Comparison of ENCODE assay signal across 26 cellular contexts in the genomic region with DNA sequence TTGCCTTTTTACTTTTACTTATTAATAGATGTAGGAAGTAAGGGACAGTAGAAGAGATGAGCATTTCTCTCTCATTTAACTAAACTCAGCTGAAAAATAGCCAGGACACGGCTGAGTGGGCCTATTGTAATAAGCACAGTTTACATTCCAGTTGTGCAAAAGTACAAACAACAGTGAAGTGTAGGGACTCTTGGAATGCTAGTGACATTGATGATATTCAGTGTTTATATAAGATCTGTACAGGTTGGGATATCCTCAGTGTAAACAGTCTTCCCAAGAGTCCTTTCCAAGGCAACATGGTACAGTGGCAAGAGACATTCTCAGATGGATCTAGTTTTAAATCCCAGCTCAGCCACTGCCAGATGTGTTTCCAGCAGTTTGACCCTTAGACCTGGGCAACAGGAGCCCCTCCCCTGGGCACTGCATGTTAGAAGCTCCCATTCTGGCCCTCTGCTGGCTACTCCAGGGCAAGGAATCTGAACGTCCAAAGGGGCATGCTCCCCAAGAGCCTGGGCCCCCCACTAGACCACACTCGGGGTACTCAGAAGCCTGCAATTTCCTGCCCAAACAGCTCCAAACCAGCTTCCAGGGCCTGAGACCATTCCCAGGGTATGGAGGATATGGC. TPM values are rescaled to one million over a fixed set of nuclear protein-coding genes. Genes with fewer than 3 reads are reported as not detected.
DNase-seq lines count a peak whose midpoint lies in the region; ATAC-seq, FAIRE-seq and TF ChIP-seq lines count a peak whose summit lies in the region.
"Had no signal": no experiment of that assay in that cellular context is flagged by ENCODE, and none has a peak within 500 bp of the region (broad histone marks: within the 10 kb centered on the region; RNA-seq: fewer than 3 reads in every experiment).

No MANE protein-coding gene starts in this region.

- TF ChIP-seq CTCF in HepG2 (CRISPR knock-in tag; IDR thresholded peaks at IDR 0.05) (0 out of 2 replicates have a peak, but pooled peaks have one; percentile 15), right lobe of liver (IDR thresholded peaks at IDR 0.05) (no peak), HCT116 (IDR thresholded peaks at IDR 0.05 in 2 of 3, conservative IDR thresholded peaks at IDR 0.05 in 1 of 3; ENCODE audit: borderline replicate concordance in 1 of 3, insufficient read depth in 1 of 3, low read depth in 2 of 3, low read length in 2 of 3) (0 out of 6 replicates have a peak, but pooled peaks of 1 of the 3 experiments have one; percentile 7), gastroesophageal sphincter (IDR thresholded peaks at IDR 0.05) (peak in 2 of 4 experiments; percentile 25 to 30)

- BruUV-seq in HepG2 (replicated peaks; lab: Mats Ljungman, UMichigan) = no TSS peak
- no TSS peak for BruUV-seq in HCT116 (replicated peaks; lab: Mats Ljungman, UMichigan)

- H3K4me2 ChIP-seq in HepG2 (ENCODE audit: low read depth, low read length) = no peak overlapping the region
- no peak overlapping the region for H3K4me2 ChIP-seq in HCT116 (ENCODE audit: low read length)

- peaks cover 9% of the 10 kb centered on the region for H3K4me1 ChIP-seq in HepG2 (ENCODE audit: insufficient read depth, low read length)
- H3K4me1 ChIP-seq in right lobe of liver = no peaks in the 10 kb centered on the region
- H3K4me1 ChIP-seq in HCT116 (ENCODE audit: control insufficient read depth in 1 of 2, insufficient read depth in 2 of 2, low read length in 2 of 2) = no peaks in the 10 kb centered on the region
- peaks cover 0 to 39% (median 12%) of the 10 kb centered on the region in 3 donors for H3K4me1 ChIP-seq in gastroesophageal sphincter
- H3K4me1 ChIP-seq: BE2C, Caco-2 had no signal

- H3K27me3 ChIP-seq in HepG2 (ENCODE audit: control insufficient read depth in 1 of 2, insufficient read depth in 2 of 2, low read length in 2 of 2) (no peaks in the 10 kb centered on the region), right lobe of liver (no peaks in the 10 kb centered on the region), HCT116 (ENCODE audit: insufficient read depth, low read length) (no peaks in the 10 kb centered on the region), gastroesophageal sphincter (no peaks in the 10 kb centered on the region)

- RAD21 ChIA-PET in HCT116 (lab: Charles Lee; ENCODE audit: low non-redundant PET in 1 of 2, low total read pairs in 2 of 2, uncharacterized antibody in 2 of 2, unreplicated experiment in 2 of 2) = no interaction called here

- no peaks in the 10 kb centered on the region for H3K36me3 ChIP-seq in HepG2 (replicated peaks in 1 of 2; ENCODE audit: control insufficient read depth in 1 of 2, insufficient read depth in 2 of 2, low read length in 2 of 2)
- no peaks in the 10 kb centered on the region for H3K36me3 ChIP-seq in right lobe of liver
- H3K36me3 ChIP-seq in HCT116 (ENCODE audit: control insufficient read depth in 1 of 2, insufficient read depth in 2 of 2, low read length in 2 of 2) = no peaks in the 10 kb centered on the region
- H3K36me3 ChIP-seq in gastroesophageal sphincter = no peaks in the 10 kb centered on the region
- H3K36me3 ChIP-seq: BE2C had no signal

- H3K79me2 ChIP-seq in HepG2 (ENCODE audit: insufficient read depth, low read length) (no peaks in the 10 kb centered on the region), HCT116 (ENCODE audit: insufficient read depth, low read length) (no peaks in the 10 kb centered on the region)

- in situ Hi-C loops in HepG2 (cut with HindIII; ENCODE audit: extremely low pct_ligation_motif_present, low pct_unique_long_range_greater_than_20kb) = no loop called here

- intact Hi-C loops in HepG2 (cut with micrococcal nuclease; ENCODE audit: unreplicated experiment) (no loop called here), right lobe of liver (cut with DNase I) (no loop called here), HCT116 (cut with micrococcal nuclease) (no loop called here)

- TF ChIP-seq RAD21 in HepG2 (CRISPR knock-in tag; IDR thresholded peaks at IDR 0.05) (no peak), HCT116 (IDR thresholded peaks at IDR 0.05; ENCODE audit: low read depth) (no peak)

- H3K9ac ChIP-seq in HepG2 (ENCODE audit: insufficient read depth, low read depth, low read length) = no peak overlapping the region
- H3K9ac ChIP-seq in HCT116 (ENCODE audit: low read length) = no peak overlapping the region
- H3K9ac ChIP-seq: GM23248 had no signal

- H2AFZ ChIP-seq in HepG2 (ENCODE audit: low read length) (no peak overlapping the region), HCT116 (ENCODE audit: low read depth, low read length, poor library complexity, severe bottlenecking) (no peak overlapping the region)
- H2AFZ ChIP-seq: GM23248 had no signal

- TF ChIP-seq POLR2A in HepG2 (IDR thresholded peaks at IDR 0.05; ENCODE audit: insufficient read depth in 1 of 2, low read depth in 2 of 2, low read length in 2 of 2) (no peak), right lobe of liver (IDR thresholded peaks at IDR 0.05) (no peak), HCT116 (IDR thresholded peaks at IDR 0.05; ENCODE audit: borderline replicate concordance, extremely low read depth, insufficient read depth, insufficient read length) (no peak), gastroesophageal sphincter (IDR thresholded peaks at IDR 0.05) (no peak)

- H4K20me1 ChIP-seq in HepG2 (ENCODE audit: insufficient read depth, low read length) (no peaks in the 10 kb centered on the region), HCT116 (ENCODE audit: insufficient read depth) (no peaks in the 10 kb centered on the region)

- peak; percentile 16 for DNase-seq in HepG2 (ENCODE audit: low spot score)
- DNase-seq in right lobe of liver = no peak
- DNase-seq in HCT116 (ENCODE audit: low read depth, low spot score) = no peak
- DNase-seq in stimulated activated naive CD4-positive, alpha-beta T cell (lab: John Stamatoyannopoulos, UW) = no peak
- DNase-seq in kidney glomerular epithelial cell (lab: John Stamatoyannopoulos, UW) = no peak
- DNase-seq in stimulated activated CD4-positive, alpha-beta T cell treated with anti-CD3 and anti-CD28 coated beads, Interleukin-4, amount 100 ng/mL, for 24 hours = no peak
- no peak for DNase-seq in central memory CD4-positive, alpha-beta T cell
- DNase-seq: 8988T; ACHN; BE2C; C1 segment of cervical spinal cord; Caco-2; CD4-positive, CD25-positive, alpha-beta regulatory T cell; CD8-positive, alpha-beta memory T cell; DMS79 treated with DMSO at 0.1 percent for 48 hours; GF-D8; GM23248; HCEC 1CT; HFFc6; KBM-7 had no signal

- H3K9me3 ChIP-seq in HepG2 (ENCODE audit: low read length) (no peaks in the 10 kb centered on the region), right lobe of liver (no peaks in the 10 kb centered on the region), HCT116 (ENCODE audit: control insufficient read depth in 1 of 2, insufficient read depth in 1 of 2, low read depth in 1 of 2, low read length in 2 of 2) (no peaks in the 10 kb centered on the region), gastroesophageal sphincter (no peaks in the 10 kb centered on the region)
- H3K9me3 ChIP-seq: BE2C, Caco-2 had no signal

- H3K27ac ChIP-seq in HepG2 (ENCODE audit: extremely low read length, insufficient read depth, low read length) = no peak overlapping the region
- H3K27ac ChIP-seq in right lobe of liver = no peak overlapping the region
- H3K27ac ChIP-seq in HCT116 (ENCODE audit: low read depth, low read length) = no peak overlapping the region
- peak overlapping the region; percentile 66 to 83 (median 76) for H3K27ac ChIP-seq in gastroesophageal sphincter
- H3K27ac ChIP-seq: GM23248 had no signal

- ATAC-seq in HepG2 = peak; percentile 96
- no peak for ATAC-seq in right lobe of liver
- ATAC-seq in HCT116 = peak; percentile 57; the same call in 1 of the 2 replicates
- peak; percentile 35 for ATAC-seq in gastroesophageal sphincter

- WGBS in HepG2 (ENCODE audit: low lambda C conversion rate) = 13% methylated on average over 3 of the region's 3 CpGs
- WGBS in right lobe of liver (ENCODE audit: insufficient coverage, low coverage, low lambda C conversion rate, missing lambda C conversion rate) = 61% methylated on average over 2 of the region's 3 CpGs
- WGBS in gastroesophageal sphincter (ENCODE audit: low coverage in 1 of 2), 2 donors = 21 to 30% methylated on average over 1 to 2 of the region's 3 CpGs

- no peak for FAIRE-seq in HepG2 (lab: Jason Lieb, UNC)
- FAIRE-seq: D721Med, GM19239, HTR-8/SVneo had no signal

- POLR2A ChIA-PET in HepG2 (lab: Yijun Ruan, JAX) = no interaction called here
- POLR2A ChIA-PET in HCT116 (lab: Charles Lee) = no interaction called here

- H3K4me3 ChIP-seq in HepG2 (replicated peaks in 1 of 3; ENCODE audit: insufficient read depth in 1 of 3, low read depth in 2 of 3, low read length in 3 of 3) (no peak overlapping the region), right lobe of liver (no peak overlapping the region), HCT116 (replicated peaks in 1 of 2; ENCODE audit: low read depth in 1 of 2, low read length in 2 of 2) (no peak overlapping the region), gastroesophageal sphincter (no peak overlapping the region)
- H3K4me3 ChIP-seq: GM23248 had no signal

- TF ChIP-seq EP300 in HepG2 (IDR thresholded peaks at IDR 0.05; ENCODE audit: low read depth in 2 of 2, low read length in 2 of 2) (no peak), HepG2 (CRISPR knock-in tag; IDR thresholded peaks at IDR 0.05; ENCODE audit: borderline replicate concordance) (no peak), gastroesophageal sphincter (IDR thresholded peaks at IDR 0.05) (no peak)

- H3K9me2 ChIP-seq in HCT116 (ENCODE audit: insufficient read depth) = no peaks in the 10 kb centered on the region

- CTCF ChIA-PET in HepG2 (lab: Yijun Ruan, JAX; ENCODE audit: low intra/inter-chr PET ratio, low total read pairs) = interaction anchor here (0.7 kb wide), 1 partner anchor 10 kb away, joined by 3 read pairs; no protein-coding TSS in a partner anchor
- CTCF ChIA-PET in HCT116 (lab: Charles Lee) = interaction anchor here (2.2 kb wide), 1 partner anchor 10 kb away, joined by 16 read pairs; no protein-coding TSS in a partner anchor

RNA-seq across cellular contexts. Expression of a gene that starts 55.3 kb away (rescaled TPM):
- total RNA-seq in HepG2 (2016; rRNA removed; fragmentation: Illumina TruSeq; extraction: Trizol) (not detected in 2 replicates), right lobe of liver (10 to 100 TPM in 4 of 6 experiments, 1 to 10 TPM in 2; 5.5 to 32.2 (median 18.5) TPM), HCT116 (2021; ENCODE audit: unreplicated experiment) (not detected), gastroesophageal sphincter (under 1 TPM in 2 of 4 donors, not detected in 2; 0.27 to 0.81 TPM)
- total RNA-seq in HepG2 (2016; cell fraction: cytosol; rRNA removed; fragmentation: Illumina TruSeq; extraction: Trizol; ENCODE audit: low read depth) = not detected in 2 replicates
- total RNA-seq in HepG2 (2016; cell fraction: insoluble cytoplasmic fraction; rRNA removed; fragmentation: Illumina TruSeq; extraction: Trizol) = not detected in 2 replicates
- total RNA-seq in HepG2 (2016; cell fraction: membrane; rRNA removed; fragmentation: Illumina TruSeq; extraction: Trizol) = not detected in 2 replicates
- not detected in 2 replicates for total RNA-seq in HepG2 (2016; cell fraction: nucleus; rRNA removed; fragmentation: Illumina TruSeq; extraction: Trizol)
- polyA plus RNA-seq in HepG2 (2011; rRNA removed) = not detected in 2 replicates
- polyA plus RNA-seq in HepG2 (2011; cell fraction: cytosol; rRNA removed) = not detected in 2 replicates
- not detected in 2 replicates for polyA plus RNA-seq in HepG2 (2011; cell fraction: nucleus; rRNA removed)
- 0.52 TPM in 1 of 2 replicates, not detected in the other for polyA plus RNA-seq in HepG2 (2012)
- not detected in 2 replicates for polyA plus RNA-seq in HepG2 (2016; cell fraction: cytosol; fragmentation: Illumina TruSeq; extraction: Trizol; ENCODE audit: low read depth)
- polyA plus RNA-seq in HepG2 (2016; cell fraction: insoluble cytoplasmic fraction; fragmentation: Illumina TruSeq; extraction: Trizol; ENCODE audit: low read depth) = not detected in 2 replicates
- not detected in 2 replicates for polyA plus RNA-seq in HepG2 (2016; cell fraction: membrane; fragmentation: Illumina TruSeq; extraction: Trizol; ENCODE audit: low read depth)
- polyA plus RNA-seq in HepG2 (2016; cell fraction: nucleus; fragmentation: Illumina TruSeq; extraction: Trizol; ENCODE audit: insufficient read depth, low read depth) = not detected in 2 replicates
- not detected in 2 replicates for polyA minus RNA-seq in HepG2 (2011; rRNA and poly(A)+ RNA removed; ENCODE audit: low replicate concordance)
- polyA minus RNA-seq in HepG2 (2011; cell fraction: cytosol; rRNA and poly(A)+ RNA removed) = not detected in 2 replicates
- polyA minus RNA-seq in HepG2 (2011; cell fraction: nucleus; rRNA and poly(A)+ RNA removed) = not detected in 2 replicates
- polyA plus RNA-seq in HCT116 (2012) = 0.13 TPM in 1 of 2 replicates, not detected in the other
- total RNA-seq: CD4-positive, CD25-positive, alpha-beta regulatory T cell; CD8-positive, alpha-beta memory T cell; GM23248; H4; HFFc6 had no signal
- polyA plus RNA-seq: CD4-positive, CD25-positive, alpha-beta regulatory T cell; CD8-positive, alpha-beta memory T cell; GM23248; IgD-negative memory B cell had no signal

Comparison
In these comparisons a context has a peak if more than half of its experiments do, and no peak if none do; other contexts are left out.
1. ATAC-seq: peak in HepG2 (single experiment), HCT116 (single experiment) and gastroesophageal sphincter (single experiment); none in right lobe of liver (0 of 4).
2. H3K27ac ChIP-seq: peak in gastroesophageal sphincter (4 of 4); none in HepG2 (single experiment), right lobe of liver (0 of 3) and HCT116 (single experiment).